Comparison of ENCODE assay signal across 9 cellular contexts in the genomic region with DNA sequence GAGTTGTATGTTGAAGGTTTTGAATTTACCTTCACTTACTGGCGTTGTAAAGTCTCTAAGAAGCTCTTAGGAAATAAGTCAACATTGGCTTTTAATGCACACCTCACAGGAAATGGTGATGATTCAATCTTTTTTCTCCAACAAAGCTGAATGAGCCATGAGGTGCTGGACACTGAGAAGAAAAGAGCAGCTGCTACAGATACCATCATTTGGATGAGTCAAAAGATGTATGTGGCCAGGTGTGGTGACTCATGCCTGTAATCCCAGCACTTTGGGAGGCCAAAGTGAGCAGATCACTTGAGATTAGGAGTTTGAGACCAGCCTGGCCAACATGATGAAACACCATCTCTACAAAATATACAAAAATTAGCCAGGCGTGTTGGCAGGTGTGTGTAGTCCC. TPM values are rescaled to one million over a fixed set of nuclear protein-coding genes. Genes with fewer than 3 reads are reported as not detected.
A peak's percentile ranks its signal among the peaks of the same experiment; 100 is the strongest.
DNase-seq lines count a peak whose midpoint lies in the region; ATAC-seq, FAIRE-seq and TF ChIP-seq lines count a peak whose summit lies in the region.
"Had no signal": no experiment of that assay in that cellular context is flagged by ENCODE, and none has a peak within 500 bp of the region (broad histone marks: within the 10 kb centered on the region; RNA-seq: fewer than 3 reads in every experiment).

No MANE protein-coding gene starts in this region.

- no peaks in the 10 kb centered on the region for H3K36me3 ChIP-seq in ascending aorta

- POLR2A ChIA-PET in GM10248 (lab: Yijun Ruan, JAX) = no interaction called here

- intact Hi-C loops in head of caudate nucleus (cut with DNase I) (no loop called here), ascending aorta (cut with DNase I) (no loop called here), dorsolateral prefrontal cortex (cut with DNase I) (no loop called here)

- H3K27ac ChIP-seq in ascending aorta (no peak overlapping the region), substantia nigra (ENCODE audit: low read depth, low read length, poor library complexity, severe bottlenecking) (no peak overlapping the region), dorsolateral prefrontal cortex (no peak overlapping the region)

- H3K4me1 ChIP-seq in ascending aorta = no peaks in the 10 kb centered on the region

- no peaks in the 10 kb centered on the region for H3K27me3 ChIP-seq in ascending aorta
- peaks cover 0 to 7% (median 0%) of the 10 kb centered on the region in 45 donors for H3K27me3 ChIP-seq in dorsolateral prefrontal cortex

- H3K4me3 ChIP-seq in ascending aorta (no peak overlapping the region), dorsolateral prefrontal cortex (no peak overlapping the region)

- TF ChIP-seq CTCF in GM10248 (IDR thresholded peaks at IDR 0.05; ENCODE audit: control extremely low read depth, extremely low read depth, low read depth, missing control alignments) (no peak), ascending aorta (IDR thresholded peaks at IDR 0.05) (no peak), dorsolateral prefrontal cortex (IDR thresholded peaks at IDR 0.05 in 54 of 56, conservative IDR thresholded peaks at IDR 0.05 in 2 of 56; ENCODE audit: low read depth in 1 of 56, partially characterized antibody in 56 of 56) (no peak)

- no peaks in the 10 kb centered on the region for H3K9me3 ChIP-seq in ascending aorta

- peak; percentile 96 for ATAC-seq in esophagus mucosa

- DNase-seq in GM10248 (ENCODE audit: extremely low spot score) = peak; percentile 15
- DNase-seq in HCEC 1CT = peak; percentile 42
- DNase-seq in RCC 7860 (ENCODE audit: low spot score) = peak; percentile 70
- DNase-seq in head of caudate nucleus = no peak
- DNase-seq in ascending aorta (ENCODE audit: low spot score in 2 of 2) = no peak
- no peak for DNase-seq in substantia nigra (lab: John Stamatoyannopoulos, UW)
- no peak for DNase-seq in dorsolateral prefrontal cortex
- DNase-seq: Right ventricle myocardium superior had no signal

- CTCF ChIA-PET in GM10248 (lab: Yijun Ruan, JAX) = interaction anchor here (0.8 to 2.9 kb wide), 7 partner anchors 8 to 167 kb away, joined by 3 to 21 read pairs (median 4); no protein-coding TSS in a partner anchor

- FAIRE-seq in RCC 7860 (lab: Jason Lieb, UNC) = no peak

RNA-seq across cellular contexts. Expression of a gene that starts 3.3 kb away (rescaled TPM):
- 0.12 TPM for total RNA-seq in esophagus mucosa
- total RNA-seq in ascending aorta = not detected
- total RNA-seq in dorsolateral prefrontal cortex = under 1 TPM in 3 of 120 experiments, not detected in 117; 0.22 to 0.44 (median 0.30) TPM
- total RNA-seq: Right ventricle myocardium superior had no signal

RNA-seq across cellular contexts. Expression of a gene that starts 28.2 kb away (rescaled TPM):
- not detected for total RNA-seq in esophagus mucosa
- not detected for total RNA-seq in ascending aorta
- 1 to 10 TPM in 8 of 120 experiments, under 1 TPM in 38, not detected in 74; 0.12 to 1.7 (median 0.56) TPM for total RNA-seq in dorsolateral prefrontal cortex
- total RNA-seq: Right ventricle myocardium superior had no signal

Comparison
In these comparisons a context has a peak if more than half of its experiments do, and no peak if none do; other contexts are left out.
1. DNase-seq: peak in GM10248 (single experiment), HCEC 1CT (single experiment) and RCC 7860 (single experiment); none in head of caudate nucleus (0 of 42), ascending aorta (0 of 2), substantia nigra (0 of 49) and dorsolateral prefrontal cortex (0 of 10).